ENCODE assay signal across 27 cellular contexts in genomic region chr17:33561935-33562334, GRCh38.
"Had no signal": no experiment of that assay in that cellular context is flagged by ENCODE, and none has a peak within 500 bp of the region (broad histone marks: within the 10 kb centered on the region; RNA-seq: fewer than 3 reads in every experiment).

No MANE protein-coding gene starts in this region.

- DNase-seq: activated CD4-positive, alpha-beta memory T cell treated with anti-CD3 and anti-CD28 coated beads, Interleukin-2, amount 10 ng/mL, durations not matched to agents 7 days and 5 days; activated CD4-positive, alpha-beta T cell treated with anti-CD3 and anti-CD28 coated beads for 1 hour; activated CD4-positive, alpha-beta T cell treated with anti-CD3 and anti-CD28 coated beads for 4 hours; activated CD4-positive, alpha-beta T cell treated with anti-CD3 and anti-CD28 coated beads, Interleukin-2, amount 10 ng/mL, durations not matched to agents 7 days and 5 days; activated CD4-positive, alpha-beta T cell treated with anti-CD3 and anti-CD28 coated beads, Interleukin-2, amount 50 U/mL, for 4 hours; activated CD8-positive, alpha-beta memory T cell treated with anti-CD3 and anti-CD28 coated beads, Interleukin-2, amount 50 U/mL, for 48 hours; activated gamma-delta T cell; activated naive CD4-positive, alpha-beta T cell; activated naive CD4-positive, alpha-beta T cell treated with anti-CD3 and anti-CD28 coated beads, Interleukin-2, amount 10 ng/mL, durations not matched to agents 7 days and 5 days; activated naive CD8-positive, alpha-beta T cell treated with anti-CD3 and anti-CD28 coated beads, Interleukin-2, amount 10 ng/mL, durations not matched to agents 7 days and 5 days; activated T-cell treated with anti-CD3 and anti-CD28 coated beads for 4 hours; activated T-cell treated with anti-CD3 and anti-CD28 coated beads, Interleukin-2, amount 50 U/mL, for 24 hours; activated T-cell treated with anti-CD3 and anti-CD28 coated beads, Interleukin-2, amount 50 U/mL, for 72 hours; caudate nucleus; cortex of kidney; dermis blood vessel endothelial cell; effector CD4-positive, alpha-beta T cell; effector memory CD8-positive, alpha-beta T cell; erythroblast; foreskin keratinocyte; gastrocnemius medialis; glutamatergic neuron; heart left ventricle had no signal

- FAIRE-seq: colon had no signal

- ATAC-seq: activated naive CD4-positive, alpha-beta T cell treated with anti-CD3 and anti-CD28 coated beads, Interleukin-2, amount 50 U/mL, for 72 hours; activated T-cell treated with anti-CD3 and anti-CD28 coated beads, Interleukin-2, amount 50 U/mL, for 72 hours; effector memory CD8-positive, alpha-beta T cell; foreskin keratinocyte; gastrocnemius medialis; heart left ventricle had no signal

- H3K4me3 ChIP-seq: ascending aorta, esophagus muscularis mucosa, gastrocnemius medialis, heart left ventricle had no signal

- H3K9me3 ChIP-seq: gastrocnemius medialis had no signal

- H3K4me1 ChIP-seq: ascending aorta, esophagus muscularis mucosa, foreskin keratinocyte, gastrocnemius medialis had no signal

- H3K27ac ChIP-seq: ascending aorta, esophagus muscularis mucosa, foreskin keratinocyte, gastrocnemius medialis had no signal

- H3K36me3 ChIP-seq: ascending aorta, esophagus muscularis mucosa, gastrocnemius medialis, heart left ventricle had no signal

- H3K27me3 ChIP-seq: ascending aorta, esophagus muscularis mucosa, foreskin keratinocyte, gastrocnemius medialis, heart left ventricle had no signal
